23 cellular contexts compared by ENCODE assay signal in genomic region chr2:68932392-68932791, GRCh38. TPM values are rescaled to one million over a fixed set of nuclear protein-coding genes. Genes with fewer than 3 reads are reported as not detected.
DNase-seq lines count a peak whose midpoint lies in the region; ATAC-seq, FAIRE-seq and TF ChIP-seq lines count a peak whose summit lies in the region.
"Had no signal": no experiment of that assay in that cellular context is flagged by ENCODE, and none has a peak within 500 bp of the region (broad histone marks: within the 10 kb centered on the region; RNA-seq: fewer than 3 reads in every experiment).

No MANE protein-coding gene starts in this region.

- no peaks in the 10 kb centered on the region for H3F3A ChIP-seq in GM23338 (replicated peaks; ENCODE audit: low read depth)

- H3K4me1 ChIP-seq in A549 (peaks cover 13% of the 10 kb centered on the region), GM23338 (ENCODE audit: insufficient read depth) (no peaks in the 10 kb centered on the region), spleen (peaks cover 0 to 11% (median 3%) of the 10 kb centered on the region in 6 donors)

- no peak overlapping the region for H2AFZ ChIP-seq in GM23338

- H3K27ac ChIP-seq in A549 (no peak overlapping the region), GM23338 (ENCODE audit: low read depth) (no peak overlapping the region), spleen (peak overlapping the region in 5 of 8 donors; percentile 40 to 52 (median 46)), caudate nucleus (ENCODE audit: low read depth, low read length) (no peak overlapping the region)

- TF ChIP-seq CTCF in A549 (IDR thresholded peaks at IDR 0.05) (no peak), GM23338 (conservative IDR thresholded peaks at IDR 0.05; ENCODE audit: low read depth in 2 of 2) (no peak), chondrocyte (IDR thresholded peaks at IDR 0.05) (no peak), spleen (IDR thresholded peaks at IDR 0.05 in 8 of 11, conservative IDR thresholded peaks at IDR 0.05 in 3 of 11) (no peak)

- H4K20me1 ChIP-seq in GM23338 (replicated peaks; ENCODE audit: insufficient read depth), result no peaks in the 10 kb centered on the region

- no peak overlapping the region for H3K4me2 ChIP-seq in A549
- H3K4me2 ChIP-seq in GM23338, result no peak overlapping the region

- peak; percentile 27 to 66; a peak in 3 of 6 replicates for ATAC-seq in A549
- ATAC-seq in GM23338, result peak; percentile 61

- no peaks in the 10 kb centered on the region for H3K79me2 ChIP-seq in GM23338 (replicated peaks; ENCODE audit: insufficient read depth)

- TF ChIP-seq POLR2A in A549 (IDR thresholded peaks at IDR 0.05; ENCODE audit: low read length), result no peak
- no peak for TF ChIP-seq POLR2A in spleen (IDR thresholded peaks at IDR 0.05)

- no peaks in the 10 kb centered on the region for H3K9me3 ChIP-seq in A549
- peaks cover 0 to 5% (median 0%) of the 10 kb centered on the region in 8 donors for H3K9me3 ChIP-seq in spleen

- TF ChIP-seq RAD21 in A549 (conservative IDR thresholded peaks at IDR 0.05 in 1 of 2, IDR thresholded peaks at IDR 0.05 in 1 of 2), result no peak

- intact Hi-C loops in spleen (cut with DNase I; ENCODE audit: low total_unique reads), result no loop called here

- H3K27me3 Mint-ChIP-seq in GM23338 (ENCODE audit: insufficient read depth, low read depth, poor library complexity) (no peaks in the 10 kb centered on the region), chondrocyte (ENCODE audit: low read depth) (no peaks in the 10 kb centered on the region)

- H3K36me3 Mint-ChIP-seq in GM23338 (ENCODE audit: low read depth) (no peaks in the 10 kb centered on the region), chondrocyte (ENCODE audit: low read depth) (no peaks in the 10 kb centered on the region)
- H3K36me3 Mint-ChIP-seq: CD4-positive, CD25-positive, alpha-beta regulatory T cell had no signal

- no peak overlapping the region for H3K4me3 Mint-ChIP-seq in GM23338
- no peak overlapping the region for H3K4me3 Mint-ChIP-seq in chondrocyte (ENCODE audit: unreplicated experiment)
- H3K4me3 Mint-ChIP-seq: CD4-positive, CD25-positive, alpha-beta regulatory T cell; H9 had no signal

- 62% methylated on average over 4 of the region's 4 CpGs for WGBS in A549 (ENCODE audit: missing lambda C conversion rate)
- 84 to 95% (median 89%) methylated on average over 3 to 4 of the region's 4 CpGs for WGBS in spleen, 5 donors

- H3K9me2 ChIP-seq in GM23338 (ENCODE audit: insufficient read depth), result 0 out of 2 replicates have a peak, but pooled peaks cover 4% of the 10 kb centered on the region

- H3K36me3 ChIP-seq in GM23338 (ENCODE audit: insufficient read depth) (no peaks in the 10 kb centered on the region), spleen (no peaks in the 10 kb centered on the region)

- TF ChIP-seq EP300 in A549 (IDR thresholded peaks at IDR 0.05), result no peak

- POLR2A ChIA-PET in A549 (lab: Yijun Ruan, JAX), result no interaction called here

- no peak for FAIRE-seq in A549 (lab: Jason Lieb, UNC)
- FAIRE-seq: A204.1, RCC 7860 had no signal

- H3K4me1 Mint-ChIP-seq in GM23338 (no peaks in the 10 kb centered on the region), chondrocyte (ENCODE audit: low read depth) (peaks cover 35% of the 10 kb centered on the region)
- H3K4me1 Mint-ChIP-seq: CD4-positive, CD25-positive, alpha-beta regulatory T cell; H9 had no signal

- DNase-seq in A549 (ENCODE audit: low read depth in 1 of 2, low spot score in 1 of 2) (no peak), GM23338 (ENCODE audit: low spot score) (peak; percentile 28), chondrocyte (ENCODE audit: low spot score) (no peak), spleen (no peak), GM03348 (ENCODE audit: low spot score) (no peak), foreskin melanocyte (no peak), caudate nucleus (lab: John Stamatoyannopoulos, UW) (no peak)
- DNase-seq: CD4-positive, CD25-positive, alpha-beta regulatory T cell; EL; H9; Kasumi-1; NCI-H1417; NCI-H1694 treated with DMSO at 0.1 percent for 48 hours; NCI-H2081 treated with DMSO at 0.1 percent for 48 hours; NCI-H2171 treated with DMSO at 0.1 percent for 48 hours; NCI-H524 treated with DMSO at 0.1 percent for 48 hours; OCI-M1; Right ventricle myocardium superior had no signal

- H3K27me3 ChIP-seq in GM23338 (ENCODE audit: insufficient read depth), result no peaks in the 10 kb centered on the region
- no peaks in the 10 kb centered on the region for H3K27me3 ChIP-seq in spleen (replicated peaks in 1 of 7)

- no peak overlapping the region for H3K4me3 ChIP-seq in A549
- no peak overlapping the region for H3K4me3 ChIP-seq in GM23338
- H3K4me3 ChIP-seq in spleen, result no peak overlapping the region

- H3K9me3 Mint-ChIP-seq in GM23338 (no peaks in the 10 kb centered on the region; the same call in 2 of the 3 replicates), chondrocyte (ENCODE audit: low read depth) (no peaks in the 10 kb centered on the region)
- H3K9me3 Mint-ChIP-seq: H9 had no signal

- H3K27ac Mint-ChIP-seq in GM23338, result no peak overlapping the region
- H3K27ac Mint-ChIP-seq in chondrocyte (ENCODE audit: unreplicated experiment), result peak overlapping the region; percentile 83
- H3K27ac Mint-ChIP-seq: CD4-positive, CD25-positive, alpha-beta regulatory T cell; H9 had no signal

- CTCF ChIA-PET in A549 (lab: Yijun Ruan, JAX), result interaction anchor here (0.8 to 6.7 kb wide), 8 partner anchors 11 to 469 kb away, joined by 3 to 38 read pairs (median 5); partner anchors contain the start of gene ANTXR1

TF ChIP-seq in A549, 52 proteins besides CTCF, POLR2A, EP300 and RAD21 (continues in another document):
- TF ChIP-seq EHMT2 (IDR thresholded peaks at IDR 0.05; ENCODE audit: low read depth), result no peak
- no peak for TF ChIP-seq CBX2 (IDR thresholded peaks at IDR 0.05; ENCODE audit: borderline replicate concordance, low read depth)
- no peak for TF ChIP-seq ESRRA (IDR thresholded peaks at IDR 0.05; ENCODE audit: borderline replicate concordance, low read length)
- no peak for TF ChIP-seq PHF8 (IDR thresholded peaks at IDR 0.05; ENCODE audit: borderline replicate concordance, low read depth)
- TF ChIP-seq POLR2AphosphoS2 (conservative IDR thresholded peaks at IDR 0.05; ENCODE audit: low read length), result no peak
- TF ChIP-seq MAZ (IDR thresholded peaks at IDR 0.05; ENCODE audit: borderline replicate concordance, low read depth, low read length), result no peak
- no peak for TF ChIP-seq TP53 (CRISPR knock-in tag; IDR thresholded peaks at IDR 0.05)
- TF ChIP-seq MAFK (IDR thresholded peaks at IDR 0.05; ENCODE audit: partially characterized antibody), result no peak
- no peak for TF ChIP-seq CEBPB (IDR thresholded peaks at IDR 0.05)
- TF ChIP-seq RNF2 (IDR thresholded peaks at IDR 0.05; ENCODE audit: borderline replicate concordance, low read depth), result no peak
- TF ChIP-seq HOXB13 (CRISPR knock-in tag; IDR thresholded peaks at IDR 0.05; ENCODE audit: low read depth), result no peak
- no peak for TF ChIP-seq CHD4 (IDR thresholded peaks at IDR 0.05; ENCODE audit: borderline replicate concordance)
- TF ChIP-seq NFE2L2 (conservative IDR thresholded peaks at IDR 0.05; ENCODE audit: low read length), result no peak
- no peak for TF ChIP-seq HDAC2 (IDR thresholded peaks at IDR 0.05)
- TF ChIP-seq NR3C1 (IDR thresholded peaks at IDR 0.05), result no peak

TF ChIP-seq in GM23338, 12 proteins besides CTCF, POLR2A, EP300 and RAD21 (continues in another document):
- TF ChIP-seq ZNF114 (CRISPR knock-in tag; IDR thresholded peaks at IDR 0.05) (no peak), ETS1 (IDR thresholded peaks at IDR 0.05) (no peak)

RNA-seq across cellular contexts. Expression of gene GKN2, which starts 20.3 kb away (rescaled TPM):
- polyA plus RNA-seq in A549 (2011; rRNA removed) (0.75 and 0.93 TPM in 2 replicates), A549 (2017; fragmentation: RNase III; extraction: RNeasy Plus Mini Kit Qiagen cat#74134 plus additional on column Dnase treatment) (3.3 to 3.7 TPM (median 3.5 TPM) in 3 replicates), GM23338 (2016; fragmentation: Nextera tagmentation; extraction: Ambion mirVana) (not detected in 2 replicates), spleen (under 1 TPM in 2 of 3 donors, not detected in 1; 0.12 to 0.26 TPM)
- polyA plus RNA-seq in A549 (2012; cell fraction: cytosol; rRNA removed), result 1.2 and 1.4 TPM in 2 replicates
- 0.88 and 0.96 TPM in 2 replicates for polyA plus RNA-seq in A549 (2012; cell fraction: nucleus; rRNA removed)
- polyA minus RNA-seq in A549 (2011; rRNA and poly(A)+ RNA removed), result not detected in 2 replicates
- not detected in 2 replicates for total RNA-seq in GM23338 (2014; rRNA removed; shearing (Covaris generic))
- total RNA-seq in chondrocyte (not detected in 3 replicates), spleen (not detected)
- total RNA-seq: CD4-positive, CD25-positive, alpha-beta regulatory T cell; H9; MCF 10A; Right ventricle myocardium superior; SK-MEL-5 had no signal
- polyA plus RNA-seq: BJ; CD4-positive, CD25-positive, alpha-beta regulatory T cell had no signal

RNA-seq across cellular contexts. Expression of gene GKN1, which starts 42.0 kb away (rescaled TPM):
- polyA plus RNA-seq in A549 (2011; rRNA removed) (0.35 and 0.57 TPM in 2 replicates), A549 (2017; fragmentation: RNase III; extraction: RNeasy Plus Mini Kit Qiagen cat#74134 plus additional on column Dnase treatment) (0.45 to 0.90 TPM (median 0.45 TPM) in 3 replicates), GM23338 (2016; fragmentation: Nextera tagmentation; extraction: Ambion mirVana) (not detected in 2 replicates), spleen (under 1 TPM in 1 of 3 donors, not detected in 2; 0.28 TPM)
- polyA plus RNA-seq in A549 (2012; cell fraction: cytosol; rRNA removed), result 0.52 and 0.81 TPM in 2 replicates
- 0.36 and 0.49 TPM in 2 replicates for polyA plus RNA-seq in A549 (2012; cell fraction: nucleus; rRNA removed)
- polyA minus RNA-seq in A549 (2011; rRNA and poly(A)+ RNA removed), result not detected in 2 replicates
- total RNA-seq in GM23338 (2014; rRNA removed; shearing (Covaris generic)), result not detected in 2 replicates
- total RNA-seq in chondrocyte (0.37 TPM in 1 of 3 replicates, not detected in the others), spleen (not detected)
- total RNA-seq: CD4-positive, CD25-positive, alpha-beta regulatory T cell; H9; MCF 10A; Right ventricle myocardium superior; SK-MEL-5 had no signal
- polyA plus RNA-seq: BJ; CD4-positive, CD25-positive, alpha-beta regulatory T cell had no signal

Comparison
In these comparisons a context has a peak if more than half of its experiments do, and no peak if none do; other contexts are left out.
1. H3K27ac ChIP-seq: peak in spleen (5 of 8); none in A549 (0 of 2), GM23338 (single experiment) and caudate nucleus (single experiment).